ENCODE assay signal across 28 cellular contexts in genomic region chr20:8963330-8963729, GRCh38.
"Had no signal": no experiment of that assay in that cellular context is flagged by ENCODE, and none has a peak within 500 bp of the region (broad histone marks: within the 10 kb centered on the region; RNA-seq: fewer than 3 reads in every experiment).

No MANE protein-coding gene starts in this region.

- H3K9me3 ChIP-seq: stomach, suprapubic skin, testis, thoracic aorta, thyroid gland, tibial artery, transverse colon, upper lobe of left lung, upper lobe of right lung, uterus, vagina had no signal

- H3K27ac Mint-ChIP-seq: stimulated activated effector memory CD8-positive, alpha-beta T cell treated with anti-CD3 and anti-CD28 coated beads, Interleukin-12 subunit alpha, Interleukin-12 subunit beta, amount 100 ng/mL, for 72 hours; stimulated activated memory B cell treated with anti-CD40 and anti-IgM and Interleukin-4, amounts not matched to agents 10 μg/mL and 1 μg/mL and 100 μg/mL, for 72 hours; stimulated activated naive B cell treated with anti-CD40 and anti-IgM and Interleukin-4, amounts not matched to agents 10 μg/mL and 1 μg/mL and 100 μg/mL, for 72 hours; stimulated activated naive CD8-positive, alpha-beta T cell treated with anti-CD3 and anti-CD28 coated beads, Interleukin-15, Interleukin-2, amounts not matched to agents 100 ng/mL and 50 ng/mL, for 24 hours; type B pancreatic cell had no signal

- H3K27ac ChIP-seq: stomach, suprapubic skin, testis, thoracic aorta, thyroid gland, tibial artery, tibial nerve, transverse colon, upper lobe of left lung, upper lobe of right lung, uterus, vagina had no signal

- H3K36me3 Mint-ChIP-seq: stimulated activated effector memory CD8-positive, alpha-beta T cell treated with anti-CD3 and anti-CD28 coated beads, Interleukin-12 subunit alpha, Interleukin-12 subunit beta, amount 100 ng/mL, for 72 hours; stimulated activated memory B cell treated with anti-CD40 and anti-IgM and Interleukin-4, amounts not matched to agents 10 μg/mL and 1 μg/mL and 100 μg/mL, for 72 hours; stimulated activated naive B cell treated with anti-CD40 and anti-IgM and Interleukin-4, amounts not matched to agents 10 μg/mL and 1 μg/mL and 100 μg/mL, for 72 hours; type B pancreatic cell had no signal

- H3K4me1 Mint-ChIP-seq: stimulated activated effector memory CD8-positive, alpha-beta T cell treated with anti-CD3 and anti-CD28 coated beads, Interleukin-12 subunit alpha, Interleukin-12 subunit beta, amount 100 ng/mL, for 72 hours; stimulated activated memory B cell treated with anti-CD40 and anti-IgM and Interleukin-4, amounts not matched to agents 10 μg/mL and 1 μg/mL and 100 μg/mL, for 72 hours; stimulated activated naive B cell treated with anti-CD40 and anti-IgM and Interleukin-4, amounts not matched to agents 10 μg/mL and 1 μg/mL and 100 μg/mL, for 72 hours; stimulated activated naive CD8-positive, alpha-beta T cell treated with anti-CD3 and anti-CD28 coated beads, Interleukin-15, amount 100 ng/mL, for 72 hours had no signal

- H3K4me1 ChIP-seq: suprapubic skin, testis, thyroid gland, tibial nerve, transverse colon, upper lobe of left lung, upper lobe of right lung, uterus, vagina had no signal

- H3K27me3 Mint-ChIP-seq: stimulated activated memory B cell treated with anti-CD40 and anti-IgM and Interleukin-4, amounts not matched to agents 10 μg/mL and 1 μg/mL and 100 μg/mL, for 72 hours; stimulated activated naive CD8-positive, alpha-beta T cell treated with anti-CD3 and anti-CD28 coated beads, Interleukin-15, amount 100 ng/mL, for 72 hours; stimulated activated naive CD8-positive, alpha-beta T cell treated with anti-CD3 and anti-CD28 coated beads, Interleukin-15, Interleukin-2, amounts not matched to agents 100 ng/mL and 50 ng/mL, for 24 hours; type B pancreatic cell had no signal

- H3K9me3 Mint-ChIP-seq: stimulated activated naive CD8-positive, alpha-beta T cell treated with anti-CD3 and anti-CD28 coated beads, Interleukin-15, Interleukin-2, amounts not matched to agents 100 ng/mL and 50 ng/mL, for 24 hours had no signal

- H3K36me3 ChIP-seq: stomach, suprapubic skin, thoracic aorta, thyroid gland, tibial artery, tibial nerve, transverse colon, upper lobe of left lung, upper lobe of right lung, uterus, vagina had no signal

- H3K27me3 ChIP-seq: stomach, suprapubic skin, testis, thyroid gland, tibial artery, tibial nerve, transverse colon, upper lobe of left lung, upper lobe of right lung, uterus, vagina had no signal

- DNase-seq: stimulated activated CD4-positive, alpha-beta T cell treated with anti-CD3 and anti-CD28 coated beads, Interleukin-2, amount 100 ng/mL, for 48 hours; stimulated activated CD4-positive, alpha-beta T cell treated with anti-CD3 and anti-CD28 coated beads, Interleukin-4, amount 100 ng/mL, for 1 hour; stimulated activated CD4-positive, alpha-beta T cell treated with anti-CD3 and anti-CD28 coated beads, Interleukin-4, amount 100 ng/mL, for 24 hours; stimulated activated CD4-positive, alpha-beta T cell treated with anti-CD3 and anti-CD28 coated beads, Interleukin-4, amount 100 ng/mL, for 4 hours; stimulated activated CD8-positive, alpha-beta memory T cell treated with anti-CD3 and anti-CD28 coated beads, Interleukin-4, amount 100 ng/mL, for 48 hours; stimulated activated naive B cell treated with anti-CD40 and anti-IgM and Interleukin-4, amounts not matched to agents 10 μg/mL and 1 μg/mL and 100 μg/mL, for 72 hours; stimulated activated naive CD4-positive, alpha-beta T cell; stimulated activated naive CD4-positive, alpha-beta T cell treated with Interleukin-2 at 50 U/mL for 16 hours; stimulated activated naive CD8-positive, alpha-beta T cell treated with anti-CD3 and anti-CD28 coated beads, Interleukin-15, amount 100 ng/mL, for 72 hours; stimulated activated naive CD8-positive, alpha-beta T cell treated with anti-CD3 and anti-CD28 coated beads, Interleukin-15, Interleukin-2, amounts not matched to agents 100 U/mL and 50 U/mL, for 24 hours; stomach; substantia nigra; testis; thyroid gland; tibial artery; transverse colon; trophoblast cell; upper lobe of left lung; upper lobe of right lung; uterus had no signal

- ATAC-seq: stimulated activated effector memory CD8-positive, alpha-beta T cell treated with anti-CD3 and anti-CD28 coated beads, Interleukin-12 subunit alpha, Interleukin-12 subunit beta, amount 100 ng/mL, for 72 hours; stimulated activated memory B cell treated with anti-CD40 and anti-IgM and Interleukin-4, amounts not matched to agents 10 μg/mL and 1 μg/mL and 100 μg/mL, for 72 hours; stimulated activated naive B cell treated with anti-CD40 and anti-IgM and Interleukin-4, amounts not matched to agents 10 μg/mL and 1 μg/mL and 100 μg/mL, for 72 hours; stimulated activated naive CD8-positive, alpha-beta T cell treated with anti-CD3 and anti-CD28 coated beads, Interleukin-15, amount 100 ng/mL, for 72 hours; stimulated activated naive CD8-positive, alpha-beta T cell treated with anti-CD3 and anti-CD28 coated beads, Interleukin-15, Interleukin-2, amounts not matched to agents 100 U/mL and 50 U/mL, for 24 hours; upper lobe of right lung had no signal

- H3K4me3 Mint-ChIP-seq: stimulated activated effector memory CD8-positive, alpha-beta T cell treated with anti-CD3 and anti-CD28 coated beads, Interleukin-12 subunit alpha, Interleukin-12 subunit beta, amount 100 ng/mL, for 72 hours; stimulated activated memory B cell treated with anti-CD40 and anti-IgM and Interleukin-4, amounts not matched to agents 10 μg/mL and 1 μg/mL and 100 μg/mL, for 72 hours; stimulated activated naive B cell treated with anti-CD40 and anti-IgM and Interleukin-4, amounts not matched to agents 10 μg/mL and 1 μg/mL and 100 μg/mL, for 72 hours; stimulated activated naive CD8-positive, alpha-beta T cell treated with anti-CD3 and anti-CD28 coated beads, Interleukin-15, amount 100 ng/mL, for 72 hours; stimulated activated naive CD8-positive, alpha-beta T cell treated with anti-CD3 and anti-CD28 coated beads, Interleukin-15, Interleukin-2, amounts not matched to agents 100 ng/mL and 50 ng/mL, for 24 hours; type B pancreatic cell had no signal

- H3K4me3 ChIP-seq: stomach, suprapubic skin, testis, thoracic aorta, thyroid gland, tibial artery, tibial nerve, transverse colon, upper lobe of left lung, upper lobe of right lung, uterus, vagina had no signal
